Comparison of ENCODE assay signal across 8 cellular contexts in the genomic region with DNA sequence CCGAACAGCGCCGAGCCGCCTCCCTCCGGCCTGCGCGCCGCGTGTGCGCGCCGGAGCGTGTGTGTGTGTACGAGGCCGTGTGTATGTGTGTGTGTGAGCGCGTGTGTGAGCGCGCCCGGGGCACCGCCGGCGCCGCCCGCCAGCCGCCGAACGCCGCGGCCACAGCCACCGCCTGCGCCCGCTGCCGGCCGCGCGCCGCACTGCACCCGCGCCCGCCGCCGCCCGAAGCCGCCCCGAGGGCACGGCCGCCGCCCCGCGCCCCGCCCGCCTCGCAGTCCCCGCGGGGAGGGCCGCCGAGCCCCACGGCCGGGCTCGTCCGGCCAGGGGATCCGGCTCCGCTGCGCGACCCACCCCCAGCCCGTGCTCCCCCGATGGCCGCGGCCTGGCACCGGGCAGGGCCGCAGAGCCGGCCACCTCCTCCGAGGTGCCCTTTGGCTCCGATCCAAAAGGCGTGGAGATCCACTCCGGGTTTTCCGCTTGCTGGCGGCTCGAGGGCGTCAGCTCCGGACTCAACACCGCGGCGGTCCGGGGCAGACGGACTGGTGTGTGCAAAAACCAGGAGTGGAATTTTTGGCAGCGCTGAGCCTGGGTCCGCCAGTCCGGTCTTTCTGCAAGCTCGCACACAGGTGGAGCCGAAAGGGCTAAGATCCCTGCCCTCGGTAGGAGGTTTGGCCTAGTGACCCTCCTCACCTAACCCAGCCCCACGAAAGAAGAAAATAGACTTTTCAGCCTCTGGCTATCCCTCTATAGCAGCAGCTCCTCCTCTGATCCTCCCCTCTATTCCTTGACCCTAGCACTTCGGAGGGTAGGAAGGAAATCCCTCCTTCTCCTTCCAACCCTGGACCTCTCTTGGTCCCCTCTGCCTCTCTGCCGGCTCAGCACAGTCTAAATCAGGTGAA. TPM values are rescaled to one million over a fixed set of nuclear protein-coding genes. Genes with fewer than 3 reads are reported as not detected.
DNase-seq lines count a peak whose midpoint lies in the region; ATAC-seq and TF ChIP-seq lines count a peak whose summit lies in the region.

A gene with protein sequence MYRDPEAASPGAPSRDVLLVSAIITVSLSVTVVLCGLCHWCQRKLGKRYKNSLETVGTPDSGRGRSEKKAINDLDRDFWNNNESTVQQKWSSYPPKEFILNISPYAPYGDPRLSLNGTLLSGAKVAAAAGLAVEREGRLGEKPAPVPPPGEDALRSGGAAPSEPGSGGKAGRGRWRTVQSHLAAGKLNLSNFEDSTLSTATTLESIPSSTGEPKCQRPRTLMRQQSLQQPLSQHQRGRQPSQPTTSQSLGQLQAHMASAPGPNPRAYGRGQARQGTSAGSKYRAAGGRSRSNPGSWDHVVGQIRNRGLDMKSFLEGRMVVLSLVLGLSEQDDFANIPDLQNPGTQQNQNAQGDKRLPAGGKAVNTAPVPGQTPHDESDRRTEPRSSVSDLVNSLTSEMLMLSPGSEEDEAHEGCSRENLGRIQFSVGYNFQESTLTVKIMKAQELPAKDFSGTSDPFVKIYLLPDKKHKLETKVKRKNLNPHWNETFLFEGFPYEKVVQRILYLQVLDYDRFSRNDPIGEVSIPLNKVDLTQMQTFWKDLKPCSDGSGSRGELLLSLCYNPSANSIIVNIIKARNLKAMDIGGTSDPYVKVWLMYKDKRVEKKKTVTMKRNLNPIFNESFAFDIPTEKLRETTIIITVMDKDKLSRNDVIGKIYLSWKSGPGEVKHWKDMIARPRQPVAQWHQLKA (minus strand): TSS at position 47 of the 899 bp plus-strand sequence. CDS start 256 bp downstream, outside the sequence.

- no peaks in the 10 kb centered on the region for H3K9me3 Mint-ChIP-seq in IgD-negative memory B cell

- POLR2A ChIA-PET in OCI-LY7 (lab: Charles Lee): no interaction called here

- H3K9me2 ChIP-seq in OCI-LY7 (ENCODE audit: insufficient read depth, low read length): no peaks in the 10 kb centered on the region

- ATAC-seq in GM21619 (IDR thresholded peaks at IDR 0.05; ENCODE audit: unreplicated experiment): peak; percentile 84
- ATAC-seq in mucosa of descending colon: peak; percentile 91

- peaks cover 0 to 5% (median 1%) of the 10 kb centered on the region in 3 donors for H3K4me1 Mint-ChIP-seq in IgD-negative memory B cell

- H3K36me3 ChIP-seq in OCI-LY7 (ENCODE audit: insufficient read depth, low read length) (no peaks in the 10 kb centered on the region), mucosa of descending colon (ENCODE audit: low read depth) (no peaks in the 10 kb centered on the region)

- peaks cover 34% of the 10 kb centered on the region for H3K27me3 Mint-ChIP-seq in IgD-negative memory B cell

- CTCF ChIA-PET in OCI-LY7 (lab: Charles Lee; ENCODE audit: unreplicated experiment): no interaction called here

- no peaks in the 10 kb centered on the region for H3K36me3 Mint-ChIP-seq in IgD-negative memory B cell

- TF ChIP-seq CTCF in OCI-LY7 (conservative IDR thresholded peaks at IDR 0.05; ENCODE audit: low read length) (no peak), mucosa of descending colon (IDR thresholded peaks at IDR 0.05) (no peak)

- no TSS peak for BruUV-seq in OCI-LY7 (replicated peaks; lab: Mats Ljungman, UMichigan)

- peak within 1 kb of the TSS; percentile 82 to 92 (median 85) for H3K4me3 Mint-ChIP-seq in IgD-negative memory B cell

- intact Hi-C loops in OCI-LY7 (cut with micrococcal nuclease; ENCODE audit: unreplicated experiment): no loop called here
- intact Hi-C loops in mucosa of descending colon (cut with DNase I, micrococcal nuclease): loop anchor here in 1 of 2 donors (5.0 kb wide), 1 partner anchor 46 kb away; no protein-coding TSS in a partner anchor

- peak within 1 kb of the TSS in 2 of 3 donors; percentile 83 to 86 for H3K27ac Mint-ChIP-seq in IgD-negative memory B cell

- no peaks in the 10 kb centered on the region for H4K20me1 ChIP-seq in OCI-LY7 (ENCODE audit: insufficient read depth, low read length)

- DNase-seq in DMS 273 (lab: John Stamatoyannopoulos, UW; ENCODE audit: unreplicated experiment) (peak; percentile 96), OCI-LY7 (ENCODE audit: low spot score) (peak; percentile 95), activated T-cell treated with anti-CD3 and anti-CD28 coated beads for 48 hours (ENCODE audit: low read depth) (peak; percentile 94), epithelial cell of prostate (ENCODE audit: low read depth, low spot score) (peak; percentile 90), mucosa of descending colon (peak; percentile 96 to 99 (median 97))
- DNase-seq in stimulated activated CD8-positive, alpha-beta memory T cell treated with anti-CD3 and anti-CD28 coated beads, Interleukin-2, amount 100 ng/mL, for 48 hours (ENCODE audit: low read depth in 2 of 2): peak; percentile 90 to 96

- no peaks in the 10 kb centered on the region for H3K79me2 ChIP-seq in OCI-LY7 (ENCODE audit: insufficient read depth, low read depth, low read length)

- H3K4me2 ChIP-seq in OCI-LY7 (ENCODE audit: low read length): peak within 1 kb of the TSS; percentile 60

- H3K4me1 ChIP-seq in OCI-LY7 (ENCODE audit: insufficient read depth, low read length, poor library complexity, severe bottlenecking): no peaks in the 10 kb centered on the region
- peaks cover 9% of the 10 kb centered on the region for H3K4me1 ChIP-seq in mucosa of descending colon (ENCODE audit: low read depth)

- no peak within 1 kb of the TSS for H3K27ac ChIP-seq in OCI-LY7 (ENCODE audit: low read depth, low read length, poor library complexity, severe bottlenecking)
- peak within 1 kb of the TSS; percentile 51 for H3K27ac ChIP-seq in epithelial cell of prostate

- H3K9me3 ChIP-seq in OCI-LY7 (ENCODE audit: low read length) (no peaks in the 10 kb centered on the region), mucosa of descending colon (no peaks in the 10 kb centered on the region)

- no peak within 1 kb of the TSS for H2AFZ ChIP-seq in OCI-LY7 (ENCODE audit: low read length)

- H3K4me3 ChIP-seq in OCI-LY7 (ENCODE audit: low read depth, low read length, poor library complexity, severe bottlenecking): peak within 1 kb of the TSS; percentile 60
- H3K4me3 ChIP-seq in mucosa of descending colon: no peak within 1 kb of the TSS

RNA-seq across cellular contexts. Expression of the gene that starts here (rescaled TPM):
- polyA plus RNA-seq in IgD-negative memory B cell: not detected
- total RNA-seq in OCI-LY7 (2014; rRNA removed; shearing (Covaris generic)): not detected in 2 replicates
- total RNA-seq in OCI-LY7 (2022): not detected in 2 replicates
- 10 to 100 TPM in 2 of 3 donors, 1 to 10 TPM in 1; 8.2 to 19.7 (median 19.0) TPM for total RNA-seq in mucosa of descending colon

Comparison
In these comparisons a context has a peak if more than half of its experiments do, and no peak if none do; other contexts are left out.
1. RNA of the gene that starts here (total RNA-seq): 8.2 to 19.7 TPM in mucosa of descending colon; not detected in OCI-LY7; every median in the first group is over 4 times any median in the second.
2. Peak in DNase-seq, H3K4me3 ChIP-seq and H3K4me2 ChIP-seq in OCI-LY7; RNA of the gene not detected or under 1 TPM.
3. Peak in every context shown above with its lines, with median percentiles within 50 percentile points of each other: DNase-seq.